Comparison of ENCODE assay signal across 9 cellular contexts in genomic region chr17:65278050-65278819, GRCh38.
A peak's percentile ranks its signal among the peaks of the same experiment; 100 is the strongest.
DNase-seq lines count a peak whose midpoint lies in the region; ATAC-seq, FAIRE-seq and TF ChIP-seq lines count a peak whose summit lies in the region.
"Had no signal": no experiment of that assay in that cellular context is flagged by ENCODE, and none has a peak within 500 bp of the region (broad histone marks: within the 10 kb centered on the region; RNA-seq: fewer than 3 reads in every experiment).

No MANE protein-coding gene starts in this region.

- H3K9ac ChIP-seq in keratinocyte (ENCODE audit: control insufficient read depth, extremely low read depth, insufficient read depth, low read length): no peak overlapping the region

- no peak overlapping the region for H3K4me2 ChIP-seq in keratinocyte (ENCODE audit: control insufficient read depth, extremely low read depth, insufficient read depth, low read depth, low read length)

- no peak for DNase-seq in BJ (ENCODE audit: low read depth)
- peak; percentile 28 to 76 for DNase-seq in HAP-1 (ENCODE audit: low spot score in 2 of 2)
- DNase-seq in RPMI8226: peak; percentile 32
- DNase-seq in brain microvascular endothelial cell: peak; percentile 78
- no peak for DNase-seq in keratinocyte (ENCODE audit: low read depth, low spot score)
- DNase-seq in stimulated activated naive B cell treated with anti-CD40 and anti-IgM and Interleukin-4, amounts not matched to agents 10 μg/mL and 1 μg/mL and 100 μg/mL, for 72 hours: no peak

- peaks cover 7 to 14% of the 10 kb centered on the region in 2 donors for H3K4me1 Mint-ChIP-seq in stimulated activated naive B cell treated with anti-CD40 and anti-IgM and Interleukin-4, amounts not matched to agents 10 μg/mL and 1 μg/mL and 100 μg/mL, for 72 hours

- POLR2A ChIA-PET in BJ (lab: Charles Lee): no interaction called here

- no peak overlapping the region for H3K27ac Mint-ChIP-seq in stimulated activated naive B cell treated with anti-CD40 and anti-IgM and Interleukin-4, amounts not matched to agents 10 μg/mL and 1 μg/mL and 100 μg/mL, for 72 hours
- H3K27ac Mint-ChIP-seq: dendritic cell treated with granulocyte-macrophage colony-stimulating factor and Interleukin-4, amounts not matched to agents 40 ng/mL and 50 ng/mL, for 4 days had no signal

- H3K9me3 ChIP-seq in HAP-1: no peaks in the 10 kb centered on the region
- no peaks in the 10 kb centered on the region for H3K9me3 ChIP-seq in keratinocyte (ENCODE audit: control insufficient read depth, low read depth, low read length)

- H3K4me1 ChIP-seq in HAP-1 (no peaks in the 10 kb centered on the region), keratinocyte (ENCODE audit: control insufficient read depth, extremely low read depth, insufficient read depth, low read length) (no peaks in the 10 kb centered on the region)

- peaks cover 24 to 29% of the 10 kb centered on the region in 2 donors for H3K27me3 Mint-ChIP-seq in stimulated activated naive B cell treated with anti-CD40 and anti-IgM and Interleukin-4, amounts not matched to agents 10 μg/mL and 1 μg/mL and 100 μg/mL, for 72 hours

- H4K20me1 ChIP-seq in keratinocyte (ENCODE audit: control insufficient read depth, extremely low read depth, insufficient read depth, low read length): no peaks in the 10 kb centered on the region

- H3K9me3 Mint-ChIP-seq in stimulated activated naive B cell treated with anti-CD40 and anti-IgM and Interleukin-4, amounts not matched to agents 10 μg/mL and 1 μg/mL and 100 μg/mL, for 72 hours: peaks cover 0 to 2% of the 10 kb centered on the region in 2 donors
- H3K9me3 Mint-ChIP-seq: dendritic cell treated with granulocyte-macrophage colony-stimulating factor and Interleukin-4, amounts not matched to agents 40 ng/mL and 50 ng/mL, for 4 days had no signal

- H3K27me3 ChIP-seq in BJ (ENCODE audit: control insufficient read depth, insufficient read depth, low read length): peaks cover 1% of the 10 kb centered on the region; the same call in 1 of the 2 replicates
- peaks cover 6% of the 10 kb centered on the region; the same call in 1 of the 2 replicates for H3K27me3 ChIP-seq in HAP-1 (ENCODE audit: low read depth)
- H3K27me3 ChIP-seq in brain microvascular endothelial cell (replicated peaks): no peaks in the 10 kb centered on the region
- H3K27me3 ChIP-seq in keratinocyte (ENCODE audit: control insufficient read depth, extremely low read depth, insufficient read depth, low read length): peaks cover 6% of the 10 kb centered on the region

- no peak overlapping the region for H3K4me3 ChIP-seq in BJ (ENCODE audit: low read depth, low read length)
- no peak overlapping the region for H3K4me3 ChIP-seq in HAP-1
- no peak overlapping the region for H3K4me3 ChIP-seq in brain microvascular endothelial cell (ENCODE audit: low read depth, low read length)
- H3K4me3 ChIP-seq in keratinocyte (ENCODE audit: control insufficient read depth in 2 of 3, extremely low read depth in 1 of 3, insufficient read depth in 2 of 3, low read depth in 1 of 3, low read length in 3 of 3): no peak overlapping the region

- no peaks in the 10 kb centered on the region for H3K79me2 ChIP-seq in keratinocyte (ENCODE audit: control insufficient read depth, insufficient read depth, low read length)

- no peak overlapping the region for H2AFZ ChIP-seq in keratinocyte (ENCODE audit: control insufficient read depth, low read length)

- dilution Hi-C loops in keratinocyte (cut with MboI; ENCODE audit: extremely low pct_ligation_motif_present, low sequenced_read_pairs): no loop called here

- CTCF ChIA-PET in BJ (lab: Yijun Ruan, JAX): interaction anchor here (0.6 to 3.1 kb wide), 17 partner anchors 9 to 1426 kb away, joined by 3 to 17 read pairs (median 3); no protein-coding TSS in a partner anchor

- ATAC-seq in stimulated activated naive B cell treated with anti-CD40 and anti-IgM and Interleukin-4, amounts not matched to agents 10 μg/mL and 1 μg/mL and 100 μg/mL, for 72 hours (replicated peaks): peak; percentile 36 to 58
- ATAC-seq in HG02588 (IDR thresholded peaks at IDR 0.05; ENCODE audit: unreplicated experiment) (no peak), HG02571 (IDR thresholded peaks at IDR 0.05; ENCODE audit: unreplicated experiment) (no peak)

- no peak overlapping the region for H3K4me3 Mint-ChIP-seq in stimulated activated naive B cell treated with anti-CD40 and anti-IgM and Interleukin-4, amounts not matched to agents 10 μg/mL and 1 μg/mL and 100 μg/mL, for 72 hours
- H3K4me3 Mint-ChIP-seq: dendritic cell treated with granulocyte-macrophage colony-stimulating factor and Interleukin-4, amounts not matched to agents 40 ng/mL and 50 ng/mL, for 4 days had no signal

- H3K36me3 ChIP-seq in BJ (ENCODE audit: control insufficient read depth, insufficient read depth, low read length) (no peaks in the 10 kb centered on the region), HAP-1 (replicated peaks) (no peaks in the 10 kb centered on the region), brain microvascular endothelial cell (replicated peaks) (no peaks in the 10 kb centered on the region), keratinocyte (ENCODE audit: control insufficient read depth in 2 of 2, extremely low read depth in 1 of 2, insufficient read depth in 2 of 2, low read length in 2 of 2) (no peaks in the 10 kb centered on the region)

- H3K36me3 Mint-ChIP-seq in stimulated activated naive B cell treated with anti-CD40 and anti-IgM and Interleukin-4, amounts not matched to agents 10 μg/mL and 1 μg/mL and 100 μg/mL, for 72 hours: no peaks in the 10 kb centered on the region

- peak; percentile 84 for TF ChIP-seq CTCF in BJ (IDR thresholded peaks at IDR 0.05; ENCODE audit: insufficient read depth, low read depth, low read length)
- peak; percentile 90 for TF ChIP-seq CTCF in brain microvascular endothelial cell (IDR thresholded peaks at IDR 0.05; ENCODE audit: low read depth, low read length, missing control alignments)
- TF ChIP-seq CTCF in keratinocyte (optimal IDR thresholded peaks at IDR 0.05 in 1 of 3, IDR thresholded peaks at IDR 0.05 in 1 of 3, conservative IDR thresholded peaks at IDR 0.05 in 1 of 3; ENCODE audit: extremely low read depth in 1 of 3, insufficient read depth in 2 of 3, low read length in 3 of 3): peak; percentile 41 to 58 (median 47)

- FAIRE-seq in keratinocyte (lab: Jason Lieb, UNC): no peak

- H3K9me1 ChIP-seq in keratinocyte (ENCODE audit: control insufficient read depth, extremely low read depth, insufficient read depth, low read length): no peaks in the 10 kb centered on the region

- no peak overlapping the region for H3K27ac ChIP-seq in brain microvascular endothelial cell
- H3K27ac ChIP-seq in keratinocyte (ENCODE audit: control insufficient read depth, insufficient read depth, low read length): no peak overlapping the region

- in situ Hi-C loops in HAP-1 (cut with MboI; ENCODE audit: low sequenced_read_pairs) (loop anchor here (25.0 kb wide), 2 partner anchors 709 to 884 kb away; no protein-coding TSS in a partner anchor), brain microvascular endothelial cell (cut with HindIII; ENCODE audit: low pct_ligation_motif_present, low sequenced_read_pairs) (no loop called here)

Comparison
In these comparisons a context has a peak if more than half of its experiments do, and no peak if none do; other contexts are left out.
1. DNase-seq: peak in HAP-1 (2 of 2), RPMI8226 (single experiment) and brain microvascular endothelial cell (single experiment); none in BJ (single experiment), keratinocyte (single experiment) and stimulated activated naive B cell treated with anti-CD40 and anti-IgM and Interleukin-4, amounts not matched to agents 10 μg/mL and 1 μg/mL and 100 μg/mL, for 72 hours (single experiment).
2. ATAC-seq: peak in stimulated activated naive B cell treated with anti-CD40 and anti-IgM and Interleukin-4, amounts not matched to agents 10 μg/mL and 1 μg/mL and 100 μg/mL, for 72 hours (2 of 2); none in HG02588 (single experiment) and HG02571 (single experiment).
3. Peak in every context shown above with its lines, with median percentiles within 50 percentile points of each other: CTCF ChIP-seq.